24 cellular contexts compared by ENCODE assay signal in the genomic region with DNA sequence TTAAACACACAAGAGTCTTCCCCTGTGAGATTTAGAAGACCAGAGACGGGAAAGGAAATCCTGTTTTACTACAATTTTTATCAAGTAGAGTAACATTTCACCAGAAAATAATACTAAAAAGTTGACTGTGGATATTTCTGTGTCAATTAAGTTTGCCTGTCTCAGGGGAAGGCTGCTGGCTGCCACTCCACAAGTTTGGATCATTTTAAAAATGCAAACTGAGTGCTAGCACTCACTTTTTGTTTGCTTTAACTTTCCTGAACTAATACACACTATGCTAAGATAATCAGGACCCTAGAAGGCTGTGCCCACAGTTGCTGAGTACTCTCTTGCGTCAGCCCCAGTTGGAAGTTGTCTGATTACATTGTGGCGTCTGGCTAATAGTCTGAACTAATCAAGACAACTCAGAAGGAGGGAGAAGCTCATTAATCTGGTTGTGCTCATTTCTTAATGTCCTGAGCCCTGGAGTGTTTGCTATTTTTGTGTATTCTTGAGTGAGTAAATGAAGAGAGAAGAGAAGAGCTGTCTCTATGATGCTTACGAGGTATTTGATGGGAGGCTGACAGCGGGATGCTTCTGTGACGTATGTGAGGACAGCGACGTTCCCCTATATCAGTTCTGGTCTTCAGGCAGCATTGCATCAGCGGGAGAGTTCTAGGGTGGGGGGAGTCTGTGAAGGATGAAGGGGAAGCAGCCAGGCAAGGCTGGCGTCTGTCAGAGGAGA.
"Had no signal": no experiment of that assay in that cellular context is flagged by ENCODE, and none has a peak within 500 bp of the region (broad histone marks: within the 10 kb centered on the region; RNA-seq: fewer than 3 reads in every experiment).

No MANE protein-coding gene starts in this region.

- H3K27me3 ChIP-seq: tibial artery had no signal

- H3K4me1 Mint-ChIP-seq: activated B cell treated with CpG ODN at 0.5 μM for 24 hours; activated CD4-positive, alpha-beta T cell treated with anti-CD3 and anti-CD28 coated beads for 36 hours; activated CD8-positive, alpha-beta memory T cell treated with anti-CD3 and anti-CD28 coated beads, Interleukin-2, amount 10 ng/mL, durations not matched to agents 7 days and 5 days; activated naive CD8-positive, alpha-beta T cell treated with anti-CD3 and anti-CD28 coated beads, Interleukin-2, amount 50 U/mL, for 24 hours; memory B cell; stimulated activated effector memory CD8-positive, alpha-beta T cell treated with anti-CD3 and anti-CD28 coated beads, Interleukin-12 subunit alpha, Interleukin-12 subunit beta, amount 100 ng/mL, for 72 hours; stimulated activated naive CD8-positive, alpha-beta T cell treated with anti-CD3 and anti-CD28 coated beads, Interleukin-15, amount 100 ng/mL, for 72 hours had no signal

- H3K27ac Mint-ChIP-seq: activated B cell treated with CpG ODN at 0.5 μM for 24 hours; activated CD4-positive, alpha-beta T cell treated with anti-CD3 and anti-CD28 coated beads for 36 hours; activated CD8-positive, alpha-beta memory T cell treated with anti-CD3 and anti-CD28 coated beads, Interleukin-2, amount 10 ng/mL, durations not matched to agents 7 days and 5 days; activated CD8-positive, alpha-beta T cell treated with anti-CD3 and anti-CD28 coated beads for 36 hours; activated naive CD8-positive, alpha-beta T cell treated with anti-CD3 and anti-CD28 coated beads, Interleukin-2, amount 50 U/mL, for 24 hours; activated T-helper 1 cell treated with anti-CD3 and anti-CD28 coated beads, Interleukin-12 subunit alpha, Interleukin-12 subunit beta, Interleukin-2, Interleukin-4 antibody, amounts not matched to agents 30 ng/mL and 10 ng/mL and 1 ng/mL, durations not matched to agents 14 hours and 24 hours and 36 hours; memory B cell; nephron; stimulated activated effector memory CD8-positive, alpha-beta T cell treated with anti-CD3 and anti-CD28 coated beads, Interleukin-12 subunit alpha, Interleukin-12 subunit beta, amount 100 ng/mL, for 72 hours; stimulated activated naive CD8-positive, alpha-beta T cell treated with anti-CD3 and anti-CD28 coated beads, Interleukin-15, amount 100 ng/mL, for 72 hours had no signal

- H3K27ac ChIP-seq: skin epidermis, tibial artery had no signal

- DNase-seq: activated B cell treated with CpG ODN at 0.5 μM for 24 hours; activated CD4-positive, alpha-beta T cell treated with anti-CD3 and anti-CD28 coated beads for 36 hours; activated CD8-positive, alpha-beta memory T cell treated with anti-CD3 and anti-CD28 coated beads, Interleukin-2, amount 10 ng/mL, durations not matched to agents 7 days and 5 days; activated CD8-positive, alpha-beta T cell treated with anti-CD3 and anti-CD28 coated beads for 36 hours; activated gamma-delta T cell; activated naive CD4-positive, alpha-beta T cell treated with anti-CD3 and anti-CD28 coated beads, Interleukin-2, amount 50 U/mL, for 16 hours; activated naive CD8-positive, alpha-beta T cell treated with anti-CD3 and anti-CD28 coated beads, Interleukin-2, amount 50 U/mL, for 24 hours; activated T-cell treated with anti-CD3 and anti-CD28 coated beads for 4 hours; caudate nucleus; dermis blood vessel endothelial cell; effector CD8-positive, alpha-beta T cell; erythroblast; foreskin melanocyte; kidney glomerular epithelial cell; occipital lobe; stimulated activated CD4-positive, alpha-beta T cell treated with anti-CD3 and anti-CD28 coated beads, Interleukin-2, amount 100 ng/mL, for 24 hours; stimulated activated naive CD8-positive, alpha-beta T cell treated with anti-CD3 and anti-CD28 coated beads, Interleukin-15, amount 100 ng/mL, for 72 hours; T-helper 1 cell; tibial artery had no signal

- H3K9me3 Mint-ChIP-seq: activated T-helper 1 cell treated with anti-CD3 and anti-CD28 coated beads, Interleukin-12 subunit alpha, Interleukin-12 subunit beta, Interleukin-2, Interleukin-4 antibody, amounts not matched to agents 30 ng/mL and 10 ng/mL and 1 ng/mL, durations not matched to agents 14 hours and 24 hours and 36 hours had no signal

- H3K36me3 ChIP-seq: tibial artery had no signal

- H3K27me3 Mint-ChIP-seq: activated B cell treated with CpG ODN at 0.5 μM for 24 hours; activated CD8-positive, alpha-beta memory T cell treated with anti-CD3 and anti-CD28 coated beads, Interleukin-2, amount 10 ng/mL, durations not matched to agents 7 days and 5 days; activated CD8-positive, alpha-beta T cell treated with anti-CD3 and anti-CD28 coated beads for 36 hours had no signal

- H3K36me3 Mint-ChIP-seq: activated CD8-positive, alpha-beta memory T cell treated with anti-CD3 and anti-CD28 coated beads, Interleukin-2, amount 10 ng/mL, durations not matched to agents 7 days and 5 days; memory B cell; stimulated activated effector memory CD8-positive, alpha-beta T cell treated with anti-CD3 and anti-CD28 coated beads, Interleukin-12 subunit alpha, Interleukin-12 subunit beta, amount 100 ng/mL, for 72 hours had no signal

- ATAC-seq: activated CD4-positive, alpha-beta T cell treated with anti-CD3 and anti-CD28 coated beads for 36 hours; activated CD8-positive, alpha-beta memory T cell treated with anti-CD3 and anti-CD28 coated beads, Interleukin-2, amount 10 ng/mL, durations not matched to agents 7 days and 5 days; activated CD8-positive, alpha-beta T cell treated with anti-CD3 and anti-CD28 coated beads for 36 hours had no signal

- H3K9me3 ChIP-seq: tibial artery had no signal

- H3K4me3 Mint-ChIP-seq: activated B cell treated with CpG ODN at 0.5 μM for 24 hours; activated CD4-positive, alpha-beta T cell treated with anti-CD3 and anti-CD28 coated beads for 36 hours; activated CD8-positive, alpha-beta memory T cell treated with anti-CD3 and anti-CD28 coated beads, Interleukin-2, amount 10 ng/mL, durations not matched to agents 7 days and 5 days; activated CD8-positive, alpha-beta T cell treated with anti-CD3 and anti-CD28 coated beads for 36 hours; activated naive CD8-positive, alpha-beta T cell treated with anti-CD3 and anti-CD28 coated beads, Interleukin-2, amount 50 U/mL, for 24 hours; activated T-helper 1 cell treated with anti-CD3 and anti-CD28 coated beads, Interleukin-12 subunit alpha, Interleukin-12 subunit beta, Interleukin-2, Interleukin-4 antibody, amounts not matched to agents 30 ng/mL and 10 ng/mL and 1 ng/mL, durations not matched to agents 14 hours and 24 hours and 36 hours; memory B cell; nephron; stimulated activated effector memory CD8-positive, alpha-beta T cell treated with anti-CD3 and anti-CD28 coated beads, Interleukin-12 subunit alpha, Interleukin-12 subunit beta, amount 100 ng/mL, for 72 hours; stimulated activated naive CD8-positive, alpha-beta T cell treated with anti-CD3 and anti-CD28 coated beads, Interleukin-15, amount 100 ng/mL, for 72 hours had no signal

- H3K4me3 ChIP-seq: skin epidermis, tibial artery had no signal
